ENCODE assay signal across 8 cellular contexts in genomic region chr18:23585007-23585871, GRCh38. TPM values are rescaled to one million over a fixed set of nuclear protein-coding genes. Genes with fewer than 3 reads are reported as not detected.
DNase-seq lines count a peak whose midpoint lies in the region; ATAC-seq lines count a peak whose summit lies in the region.

No MANE protein-coding gene starts in this region.

- peak overlapping the region; percentile 90 to 96 (median 96) for H3K4me3 Mint-ChIP-seq in IgD-negative memory B cell

- peak overlapping the region; percentile 98 for H3K9ac ChIP-seq in rectal smooth muscle tissue (ENCODE audit: low read length)

- H3K27ac ChIP-seq in rectal smooth muscle tissue (ENCODE audit: low read depth, low read length), result peak overlapping the region; percentile 98

- H3K27ac Mint-ChIP-seq in IgD-negative memory B cell, result peak overlapping the region; percentile 90 to 96 (median 92)

- H3K4me1 Mint-ChIP-seq in IgD-negative memory B cell, result peaks cover 20 to 28% (median 27%) of the 10 kb centered on the region in 3 donors

- no peaks in the 10 kb centered on the region for H3K27me3 ChIP-seq in rectal smooth muscle tissue (ENCODE audit: control insufficient read depth, insufficient read depth, low read length)

- no peak for ATAC-seq in HG02973 (IDR thresholded peaks at IDR 0.05; ENCODE audit: unreplicated experiment)

- H3K9me3 Mint-ChIP-seq in IgD-negative memory B cell, result no peaks in the 10 kb centered on the region

- peak; percentile 5 for DNase-seq in DMS79 (lab: John Stamatoyannopoulos, UW)
- DNase-seq in activated T-cell treated with anti-CD3 and anti-CD28 coated beads, Interleukin-2, amount 50 U/mL, for 48 hours, result peak; percentile 35 to 39
- DNase-seq in glomerular visceral epithelial cell (ENCODE audit: extremely low spot score), result peak; percentile 42
- no peak for DNase-seq in OCI-M2 (lab: John Stamatoyannopoulos, UW; ENCODE audit: unreplicated experiment)
- DNase-seq in HuH-7.5 (ENCODE audit: low spot score), result no peak

- peaks cover 2% of the 10 kb centered on the region for H3K36me3 ChIP-seq in rectal smooth muscle tissue (ENCODE audit: control insufficient read depth, insufficient read depth, low read length)

- no peaks in the 10 kb centered on the region for H3K27me3 Mint-ChIP-seq in IgD-negative memory B cell

- H3K4me3 ChIP-seq in rectal smooth muscle tissue (ENCODE audit: low read length), result peak overlapping the region; percentile 96

- H3K4me1 ChIP-seq in rectal smooth muscle tissue (ENCODE audit: control insufficient read depth, insufficient read depth, low read length), result peaks cover 8% of the 10 kb centered on the region

- H3K36me3 Mint-ChIP-seq in IgD-negative memory B cell, result no peaks in the 10 kb centered on the region

RNA-seq across cellular contexts. Expression of gene NPC1, which starts 1.1 kb away (rescaled TPM):
- polyA plus RNA-seq in IgD-negative memory B cell, result 10.7 TPM

Comparison
In these comparisons a context has a peak if more than half of its experiments do, and no peak if none do; other contexts are left out.
1. DNase-seq: peak in DMS79 (single experiment), activated T-cell treated with anti-CD3 and anti-CD28 coated beads, Interleukin-2, amount 50 U/mL, for 48 hours (2 of 2) and glomerular visceral epithelial cell (single experiment); none in OCI-M2 (single experiment) and HuH-7.5 (single experiment).